3 cellular contexts compared by ENCODE assay signal in the genomic region with DNA sequence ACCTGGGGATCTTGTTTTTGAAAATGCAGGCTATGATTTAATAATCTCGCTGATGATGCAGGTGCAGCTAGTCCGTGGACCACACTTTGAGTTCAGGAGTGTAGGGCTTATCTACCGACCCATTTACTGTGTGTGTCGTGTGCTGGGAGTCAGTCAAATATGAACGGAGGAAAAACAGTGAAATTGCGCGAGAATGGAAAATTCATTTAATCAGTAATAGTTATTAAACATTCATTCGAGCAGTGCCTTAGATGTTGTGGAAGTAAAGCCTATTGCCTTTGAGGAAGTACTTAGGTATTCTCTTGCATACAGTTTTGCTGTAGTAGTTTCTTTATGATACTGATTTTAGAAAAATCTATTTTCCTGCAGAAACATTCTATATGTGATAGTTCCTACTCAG.
TF ChIP-seq lines count a peak whose summit lies in the region.

No MANE protein-coding gene starts in this region.

TF ChIP-seq in SK-N-SH, 30 proteins besides CTCF, POLR2A, EP300 and RAD21 (continued from another document):
- no peak for TF ChIP-seq FOSL2 (IDR thresholded peaks at IDR 0.05; ENCODE audit: borderline replicate concordance, low read depth)
- no peak for TF ChIP-seq TCF12 (IDR thresholded peaks at IDR 0.05)
- no peak for TF ChIP-seq RXRA (IDR thresholded peaks at IDR 0.05; ENCODE audit: borderline replicate concordance, low read depth)
- TF ChIP-seq JUND (IDR thresholded peaks at IDR 0.05) = no peak
- no peak for TF ChIP-seq YY1 (IDR thresholded peaks at IDR 0.05; ENCODE audit: low read depth)
- TF ChIP-seq, protein P1, sequence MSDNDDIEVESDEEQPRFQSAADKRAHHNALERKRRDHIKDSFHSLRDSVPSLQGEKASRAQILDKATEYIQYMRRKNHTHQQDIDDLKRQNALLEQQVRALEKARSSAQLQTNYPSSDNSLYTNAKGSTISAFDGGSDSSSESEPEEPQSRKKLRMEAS (IDR thresholded peaks at IDR 0.05; ENCODE audit: low read depth) = no peak
- TF ChIP-seq SIN3A (IDR thresholded peaks at IDR 0.05; ENCODE audit: borderline replicate concordance, low read depth, low read length) = no peak
- TF ChIP-seq, protein P2, sequence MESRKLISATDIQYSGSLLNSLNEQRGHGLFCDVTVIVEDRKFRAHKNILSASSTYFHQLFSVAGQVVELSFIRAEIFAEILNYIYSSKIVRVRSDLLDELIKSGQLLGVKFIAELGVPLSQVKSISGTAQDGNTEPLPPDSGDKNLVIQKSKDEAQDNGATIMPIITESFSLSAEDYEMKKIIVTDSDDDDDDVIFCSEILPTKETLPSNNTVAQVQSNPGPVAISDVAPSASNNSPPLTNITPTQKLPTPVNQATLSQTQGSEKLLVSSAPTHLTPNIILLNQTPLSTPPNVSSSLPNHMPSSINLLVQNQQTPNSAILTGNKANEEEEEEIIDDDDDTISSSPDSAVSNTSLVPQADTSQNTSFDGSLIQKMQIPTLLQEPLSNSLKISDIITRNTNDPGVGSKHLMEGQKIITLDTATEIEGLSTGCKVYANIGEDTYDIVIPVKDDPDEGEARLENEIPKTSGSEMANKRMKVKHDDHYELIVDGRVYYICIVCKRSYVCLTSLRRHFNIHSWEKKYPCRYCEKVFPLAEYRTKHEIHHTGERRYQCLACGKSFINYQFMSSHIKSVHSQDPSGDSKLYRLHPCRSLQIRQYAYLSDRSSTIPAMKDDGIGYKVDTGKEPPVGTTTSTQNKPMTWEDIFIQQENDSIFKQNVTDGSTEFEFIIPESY (IDR thresholded peaks at IDR 0.05; ENCODE audit: borderline replicate concordance, low read depth) = no peak
- no peak for TF ChIP-seq TEAD4 (IDR thresholded peaks at IDR 0.05; ENCODE audit: borderline replicate concordance, insufficient read depth)
- no peak for TF ChIP-seq RCOR1 (IDR thresholded peaks at IDR 0.05; ENCODE audit: low read length)
- TF ChIP-seq SMC3 (IDR thresholded peaks at IDR 0.05; ENCODE audit: low read depth, low read length) = no peak
TF ChIP-seq in SK-N-SH: peak in this region for 0.

TF ChIP-seq in SK-N-SH treated with all-trans-retinoic acid at 6 μM for 48 hours, 23 proteins besides CTCF, POLR2A, EP300 and RAD21 (continued from another document):
- no peak for TF ChIP-seq ZNF8 (CRISPR knock-in tag; IDR thresholded peaks at IDR 0.05)

TF ChIP-seq in WTC11, 78 proteins besides CTCF, POLR2A, EP300 and RAD21 (continued from another document):
- TF ChIP-seq, protein P3, sequence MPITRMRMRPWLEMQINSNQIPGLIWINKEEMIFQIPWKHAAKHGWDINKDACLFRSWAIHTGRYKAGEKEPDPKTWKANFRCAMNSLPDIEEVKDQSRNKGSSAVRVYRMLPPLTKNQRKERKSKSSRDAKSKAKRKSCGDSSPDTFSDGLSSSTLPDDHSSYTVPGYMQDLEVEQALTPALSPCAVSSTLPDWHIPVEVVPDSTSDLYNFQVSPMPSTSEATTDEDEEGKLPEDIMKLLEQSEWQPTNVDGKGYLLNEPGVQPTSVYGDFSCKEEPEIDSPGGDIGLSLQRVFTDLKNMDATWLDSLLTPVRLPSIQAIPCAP (CRISPR knock-in tag; IDR thresholded peaks at IDR 0.05) = no peak
- TF ChIP-seq, protein P4, sequence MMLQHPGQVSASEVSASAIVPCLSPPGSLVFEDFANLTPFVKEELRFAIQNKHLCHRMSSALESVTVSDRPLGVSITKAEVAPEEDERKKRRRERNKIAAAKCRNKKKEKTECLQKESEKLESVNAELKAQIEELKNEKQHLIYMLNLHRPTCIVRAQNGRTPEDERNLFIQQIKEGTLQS (CRISPR knock-in tag; conservative IDR thresholded peaks at IDR 0.05) = no peak
- TF ChIP-seq, protein P5, sequence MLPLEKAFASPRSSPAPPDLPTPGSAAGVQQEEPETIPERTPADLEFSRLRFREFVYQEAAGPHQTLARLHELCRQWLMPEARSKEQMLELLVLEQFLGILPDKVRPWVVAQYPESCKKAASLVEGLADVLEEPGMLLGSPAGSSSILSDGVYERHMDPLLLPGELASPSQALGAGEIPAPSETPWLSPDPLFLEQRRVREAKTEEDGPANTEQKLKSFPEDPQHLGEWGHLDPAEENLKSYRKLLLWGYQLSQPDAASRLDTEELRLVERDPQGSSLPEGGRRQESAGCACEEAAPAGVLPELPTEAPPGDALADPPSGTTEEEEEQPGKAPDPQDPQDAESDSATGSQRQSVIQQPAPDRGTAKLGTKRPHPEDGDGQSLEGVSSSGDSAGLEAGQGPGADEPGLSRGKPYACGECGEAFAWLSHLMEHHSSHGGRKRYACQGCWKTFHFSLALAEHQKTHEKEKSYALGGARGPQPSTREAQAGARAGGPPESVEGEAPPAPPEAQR (CRISPR knock-in tag; IDR thresholded peaks at IDR 0.05) = no peak
- TF ChIP-seq ZNF317 (CRISPR knock-in tag; IDR thresholded peaks at IDR 0.05; ENCODE audit: borderline replicate concordance, low read depth) (no peak), EMX1 (CRISPR knock-in tag; IDR thresholded peaks at IDR 0.05) (no peak), RORB (CRISPR knock-in tag; IDR thresholded peaks at IDR 0.05) (no peak), ZNF263 (CRISPR knock-in tag; IDR thresholded peaks at IDR 0.05; ENCODE audit: low read depth) (no peak), OVOL2 (CRISPR knock-in tag; IDR thresholded peaks at IDR 0.05; ENCODE audit: borderline replicate concordance) (no peak), ZNF671 (CRISPR knock-in tag; IDR thresholded peaks at IDR 0.05) (no peak), NFE2L1 (CRISPR knock-in tag; IDR thresholded peaks at IDR 0.05) (no peak)
- TF ChIP-seq, protein P6, sequence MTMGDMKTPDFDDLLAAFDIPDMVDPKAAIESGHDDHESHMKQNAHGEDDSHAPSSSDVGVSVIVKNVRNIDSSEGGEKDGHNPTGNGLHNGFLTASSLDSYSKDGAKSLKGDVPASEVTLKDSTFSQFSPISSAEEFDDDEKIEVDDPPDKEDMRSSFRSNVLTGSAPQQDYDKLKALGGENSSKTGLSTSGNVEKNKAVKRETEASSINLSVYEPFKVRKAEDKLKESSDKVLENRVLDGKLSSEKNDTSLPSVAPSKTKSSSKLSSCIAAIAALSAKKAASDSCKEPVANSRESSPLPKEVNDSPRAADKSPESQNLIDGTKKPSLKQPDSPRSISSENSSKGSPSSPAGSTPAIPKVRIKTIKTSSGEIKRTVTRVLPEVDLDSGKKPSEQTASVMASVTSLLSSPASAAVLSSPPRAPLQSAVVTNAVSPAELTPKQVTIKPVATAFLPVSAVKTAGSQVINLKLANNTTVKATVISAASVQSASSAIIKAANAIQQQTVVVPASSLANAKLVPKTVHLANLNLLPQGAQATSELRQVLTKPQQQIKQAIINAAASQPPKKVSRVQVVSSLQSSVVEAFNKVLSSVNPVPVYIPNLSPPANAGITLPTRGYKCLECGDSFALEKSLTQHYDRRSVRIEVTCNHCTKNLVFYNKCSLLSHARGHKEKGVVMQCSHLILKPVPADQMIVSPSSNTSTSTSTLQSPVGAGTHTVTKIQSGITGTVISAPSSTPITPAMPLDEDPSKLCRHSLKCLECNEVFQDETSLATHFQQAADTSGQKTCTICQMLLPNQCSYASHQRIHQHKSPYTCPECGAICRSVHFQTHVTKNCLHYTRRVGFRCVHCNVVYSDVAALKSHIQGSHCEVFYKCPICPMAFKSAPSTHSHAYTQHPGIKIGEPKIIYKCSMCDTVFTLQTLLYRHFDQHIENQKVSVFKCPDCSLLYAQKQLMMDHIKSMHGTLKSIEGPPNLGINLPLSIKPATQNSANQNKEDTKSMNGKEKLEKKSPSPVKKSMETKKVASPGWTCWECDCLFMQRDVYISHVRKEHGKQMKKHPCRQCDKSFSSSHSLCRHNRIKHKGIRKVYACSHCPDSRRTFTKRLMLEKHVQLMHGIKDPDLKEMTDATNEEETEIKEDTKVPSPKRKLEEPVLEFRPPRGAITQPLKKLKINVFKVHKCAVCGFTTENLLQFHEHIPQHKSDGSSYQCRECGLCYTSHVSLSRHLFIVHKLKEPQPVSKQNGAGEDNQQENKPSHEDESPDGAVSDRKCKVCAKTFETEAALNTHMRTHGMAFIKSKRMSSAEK (CRISPR knock-in tag; IDR thresholded peaks at IDR 0.05; ENCODE audit: borderline replicate concordance) = no peak
- TF ChIP-seq, protein P7, sequence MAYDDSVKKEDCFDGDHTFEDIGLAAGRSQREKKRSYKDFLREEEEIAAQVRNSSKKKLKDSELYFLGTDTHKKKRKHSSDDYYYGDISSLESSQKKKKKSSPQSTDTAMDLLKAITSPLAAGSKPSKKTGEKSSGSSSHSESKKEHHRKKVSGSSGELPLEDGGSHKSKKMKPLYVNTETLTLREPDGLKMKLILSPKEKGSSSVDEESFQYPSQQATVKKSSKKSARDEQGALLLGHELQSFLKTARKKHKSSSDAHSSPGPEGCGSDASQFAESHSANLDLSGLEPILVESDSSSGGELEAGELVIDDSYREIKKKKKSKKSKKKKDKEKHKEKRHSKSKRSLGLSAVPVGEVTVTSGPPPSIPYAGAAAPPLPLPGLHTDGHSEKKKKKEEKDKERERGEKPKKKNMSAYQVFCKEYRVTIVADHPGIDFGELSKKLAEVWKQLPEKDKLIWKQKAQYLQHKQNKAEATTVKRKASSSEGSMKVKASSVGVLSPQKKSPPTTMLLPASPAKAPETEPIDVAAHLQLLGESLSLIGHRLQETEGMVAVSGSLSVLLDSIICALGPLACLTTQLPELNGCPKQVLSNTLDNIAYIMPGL (CRISPR knock-in tag; IDR thresholded peaks at IDR 0.05) = no peak
